In the genomic region with DNA sequence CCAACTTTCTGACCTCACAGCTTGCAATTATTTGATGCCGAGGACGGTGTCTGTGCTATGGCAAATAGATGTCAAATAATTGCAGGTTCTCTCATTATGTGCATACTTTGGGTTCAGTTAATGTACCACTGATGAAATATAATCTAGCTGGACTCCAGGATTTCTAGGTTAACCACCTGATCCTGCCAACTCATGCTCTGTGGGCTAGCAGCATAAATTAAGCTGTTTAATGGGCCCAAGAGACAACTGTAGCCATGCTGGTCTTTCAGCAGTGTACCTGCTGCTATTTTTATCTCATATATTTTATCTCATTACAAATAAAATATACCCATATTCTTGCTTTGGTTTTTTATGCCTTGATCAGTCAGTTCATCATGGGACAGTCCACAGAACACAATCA, we compare ENCODE assay signal across 22 cellular contexts.
"Had no signal": no experiment of that assay in that cellular context is flagged by ENCODE, and none has a peak within 500 bp of the region (broad histone marks: within the 10 kb centered on the region; RNA-seq: fewer than 3 reads in every experiment).

No MANE protein-coding gene starts in this region.

- ATAC-seq: heart left ventricle; lower lobe of right lung; natural killer cell treated with Interleukin-12 subunit alpha and Interleukin-12 subunit beta and Interleukin-15 and Interleukin-18, amount 100 ng/mL, for 72 hours; pancreas; right lobe of liver; stimulated activated naive B cell treated with anti-CD40 and anti-IgM and Interleukin-4, amounts not matched to agents 10 μg/mL and 1 μg/mL and 100 μg/mL, for 72 hours; stimulated activated naive CD8-positive, alpha-beta T cell treated with anti-CD3 and anti-CD28 coated beads, Interleukin-15, amount 100 ng/mL, for 72 hours had no signal

- DNase-seq: colonic mucosa; dermis blood vessel endothelial cell; erythroblast; foreskin keratinocyte; heart left ventricle; hippocampal formation; kidney glomerular epithelial cell; left ventricle myocardium inferior; lower lobe of right lung; occipital lobe; pancreas; retina; right lobe of liver; spleen; stimulated activated CD4-positive, alpha-beta T cell treated with anti-CD3 and anti-CD28 coated beads, Interleukin-15, amount 100 ng/mL, for 24 hours; stimulated activated CD4-positive, alpha-beta T cell treated with anti-CD3 and anti-CD28 coated beads, Interleukin-1b, Interleukin-23, amount 100 ng/mL, for 48 hours; stimulated activated CD4-positive, alpha-beta T cell treated with anti-CD3 and anti-CD28 coated beads, Interleukin-4, amount 100 ng/mL, for 4 hours; stimulated activated naive B cell treated with anti-CD40 and anti-IgM and Interleukin-4, amounts not matched to agents 10 μg/mL and 1 μg/mL and 100 μg/mL, for 72 hours; stimulated activated naive CD8-positive, alpha-beta T cell treated with anti-CD3 and anti-CD28 coated beads, Interleukin-15, amount 100 ng/mL, for 72 hours; substantia nigra; transverse colon had no signal
